Comparison of ENCODE assay signal across 24 cellular contexts in genomic region chr16:52563767-52564611, GRCh38. TPM values are rescaled to one million over a fixed set of nuclear protein-coding genes. Genes with fewer than 3 reads are reported as not detected.
"Had no signal": no experiment of that assay in that cellular context is flagged by ENCODE, and none has a peak within 500 bp of the region (broad histone marks: within the 10 kb centered on the region; RNA-seq: fewer than 3 reads in every experiment).

No MANE protein-coding gene starts in this region.

- H3K4me1 ChIP-seq: adrenal gland, ascending aorta, spleen had no signal

- ATAC-seq: activated T-cell treated with anti-CD3 and anti-CD28 coated beads, Interleukin-2, amount 50 U/mL, for 4 hours; T-helper 17 cell had no signal

- H3K36me3 ChIP-seq: adrenal gland, ascending aorta, spleen, thoracic aorta, upper lobe of left lung had no signal

- DNase-seq: activated CD4-positive, alpha-beta T cell treated with anti-CD3 and anti-CD28 coated beads for 1 hour; activated CD4-positive, alpha-beta T cell treated with anti-CD3 and anti-CD28 coated beads, Interleukin-2, amount 50 U/mL, for 1 hour; activated CD8-positive, alpha-beta memory T cell treated with anti-CD3 and anti-CD28 coated beads, Interleukin-2, amount 50 U/mL, for 4 hours; activated naive CD4-positive, alpha-beta T cell; activated T-cell treated with anti-CD3 and anti-CD28 coated beads, Interleukin-2, amount 50 U/mL, for 4 hours; adrenal gland; central memory CD4-positive, alpha-beta T cell; effector memory CD4-positive, alpha-beta T cell; foreskin melanocyte; hippocampal formation; occipital lobe; retina; spleen; stimulated activated CD4-positive, alpha-beta T cell treated with anti-CD3 and anti-CD28 coated beads, Interleukin-4, amount 100 ng/mL, for 1 hour; stimulated activated naive CD4-positive, alpha-beta T cell; SW 1271; T-helper 17 cell had no signal

- H3K4me3 ChIP-seq: adrenal gland, ascending aorta, spleen, thoracic aorta, upper lobe of left lung had no signal

- FAIRE-seq: TTC549 had no signal

- H3K27ac ChIP-seq: adrenal gland, ascending aorta, spleen, thoracic aorta, upper lobe of left lung had no signal

- H3K27me3 ChIP-seq: adrenal gland, ascending aorta, upper lobe of left lung had no signal

- H3K9me3 ChIP-seq: adrenal gland, ascending aorta, spleen, thoracic aorta, upper lobe of left lung had no signal

RNA-seq across cellular contexts. Expression of gene TOX3, which starts 17.0 kb away (rescaled TPM):
- total RNA-seq: activated T-helper 2 cell treated with anti-CD3 and anti-CD28 coated beads, Interferon-gamma antibody, Interleukin-2, Interleukin-4, amounts not matched to agents 10 μg/mL and 5 μg/mL and 100 μg/mL, durations not matched to agents 14 hours and 24 hours and 36 hours; ascending aorta; dermis microvascular lymphatic vessel endothelial cell; posterior vena cava; spleen; T-helper 17 cell; thoracic aorta had no signal
